Comparison of ENCODE assay signal across 9 cellular contexts in genomic region chr9:1051286-1052118, GRCh38. TPM values are rescaled to one million over a fixed set of nuclear protein-coding genes. Genes with fewer than 3 reads are reported as not detected.
DNase-seq lines count a peak whose midpoint lies in the region; ATAC-seq and TF ChIP-seq lines count a peak whose summit lies in the region.
"Had no signal": no experiment of that assay in that cellular context is flagged by ENCODE, and none has a peak within 500 bp of the region (broad histone marks: within the 10 kb centered on the region; RNA-seq: fewer than 3 reads in every experiment).

No MANE protein-coding gene starts in this region.

- no peak for TF ChIP-seq EP300 in stomach (IDR thresholded peaks at IDR 0.05)

- peak; percentile 20 for ATAC-seq in activated naive CD8-positive, alpha-beta T cell treated with anti-CD3 and anti-CD28 coated beads, Interleukin-2, amount 10 ng/mL, durations not matched to agents 7 days and 5 days (ENCODE audit: low read depth)

- peaks cover 42 to 100% (median 83%) of the 10 kb centered on the region in 3 donors for H3K27me3 ChIP-seq in stomach

- no peak overlapping the region for H3K27ac Mint-ChIP-seq in activated naive CD8-positive, alpha-beta T cell treated with anti-CD3 and anti-CD28 coated beads, Interleukin-2, amount 10 ng/mL, durations not matched to agents 7 days and 5 days

- H3K4me3 ChIP-seq in HFF-Myc (replicated peaks; ENCODE audit: low read depth, low read length), result peak overlapping the region; percentile 20
- H3K4me3 ChIP-seq in stomach, result peak overlapping the region; percentile 30 to 46 (median 38)

- H3K4me1 ChIP-seq in stomach, result peaks cover 37 to 63% (median 48%) of the 10 kb centered on the region in 4 donors

- TF ChIP-seq POLR2A in stomach (IDR thresholded peaks at IDR 0.05), result no peak

- H3K36me3 Mint-ChIP-seq in activated naive CD8-positive, alpha-beta T cell treated with anti-CD3 and anti-CD28 coated beads, Interleukin-2, amount 10 ng/mL, durations not matched to agents 7 days and 5 days, result peaks cover 6% of the 10 kb centered on the region

- peaks cover 0 to 17% (median 3%) of the 10 kb centered on the region in 4 donors for H3K9me3 ChIP-seq in stomach

- intact Hi-C loops in stomach (cut with DNase I; ENCODE audit: low total_unique reads), result no loop called here

- H3K27ac ChIP-seq in stomach, result no peak overlapping the region

- H3K4me1 Mint-ChIP-seq in activated naive CD8-positive, alpha-beta T cell treated with anti-CD3 and anti-CD28 coated beads, Interleukin-2, amount 10 ng/mL, durations not matched to agents 7 days and 5 days, result peaks cover 32% of the 10 kb centered on the region

- TF ChIP-seq CTCF in HFF-Myc (IDR thresholded peaks at IDR 0.05; ENCODE audit: low read depth, low read length, missing control alignments) (no peak), stomach (IDR thresholded peaks at IDR 0.05) (no peak)

- peaks cover 6% of the 10 kb centered on the region for H3K9me3 Mint-ChIP-seq in activated naive CD8-positive, alpha-beta T cell treated with anti-CD3 and anti-CD28 coated beads, Interleukin-2, amount 10 ng/mL, durations not matched to agents 7 days and 5 days

- H3K36me3 ChIP-seq in stomach, result no peaks in the 10 kb centered on the region

- peaks cover 94% of the 10 kb centered on the region for H3K27me3 Mint-ChIP-seq in activated naive CD8-positive, alpha-beta T cell treated with anti-CD3 and anti-CD28 coated beads, Interleukin-2, amount 10 ng/mL, durations not matched to agents 7 days and 5 days

- peak overlapping the region; percentile 61 for H3K4me3 Mint-ChIP-seq in activated naive CD8-positive, alpha-beta T cell treated with anti-CD3 and anti-CD28 coated beads, Interleukin-2, amount 10 ng/mL, durations not matched to agents 7 days and 5 days

- WGBS in stomach, 5 donors, result 5 to 38% (median 8%) methylated on average over 12 to 88 of the region's 88 CpGs

- POLR2A ChIA-PET in activated naive CD8-positive, alpha-beta T cell treated with anti-CD3 and anti-CD28 coated beads, Interleukin-2, amount 10 ng/mL, durations not matched to agents 7 days and 5 days (lab: Charles Lee), result no interaction called here

- DNase-seq in DMS153 treated with DMSO at 0.1 percent for 48 hours (lab: John Stamatoyannopoulos, UW; ENCODE audit: unreplicated experiment) (peak; percentile 31), HFF-Myc (ENCODE audit: extremely low read depth, low read depth) (no peak), kidney tubule cell (ENCODE audit: low spot score) (peak; percentile 45), stomach (peak; percentile 38), ecto neural progenitor cell (ENCODE audit: low spot score) (no peak)
- peak; percentile 52 for DNase-seq in activated naive CD8-positive, alpha-beta T cell treated with anti-CD3 and anti-CD28 coated beads, Interleukin-2, amount 10 ng/mL, durations not matched to agents 7 days and 5 days
- DNase-seq in stimulated activated CD4-positive, alpha-beta T cell treated with anti-CD3 and anti-CD28 coated beads, Interleukin-2, amount 100 ng/mL, for 48 hours, result no peak
- DNase-seq in effector CD4-positive, alpha-beta T cell, result no peak

RNA-seq across cellular contexts. Expression of gene DMRT2, which starts 1.3 kb away (rescaled TPM):
- total RNA-seq in activated naive CD8-positive, alpha-beta T cell treated with anti-CD3 and anti-CD28 coated beads, Interleukin-2, amount 10 ng/mL, durations not matched to agents 7 days and 5 days, result not detected
- 10 to 100 TPM in 1 of 5 donors, 1 to 10 TPM in 1, not detected in 3; 2.3 to 23.2 TPM for total RNA-seq in stomach
- polyA plus RNA-seq in stomach, result under 1 TPM in 1 of 3 donors, not detected in 2; 0.08 TPM
- total RNA-seq: HT1080 had no signal

Comparison
In these comparisons a context has a peak if more than half of its experiments do, and no peak if none do; other contexts are left out.
1. DNase-seq: peak in DMS153 treated with DMSO at 0.1 percent for 48 hours (single experiment), activated naive CD8-positive, alpha-beta T cell treated with anti-CD3 and anti-CD28 coated beads, Interleukin-2, amount 10 ng/mL, durations not matched to agents 7 days and 5 days (single experiment), kidney tubule cell (single experiment) and stomach (single experiment); none in HFF-Myc (single experiment), ecto neural progenitor cell (single experiment), stimulated activated CD4-positive, alpha-beta T cell treated with anti-CD3 and anti-CD28 coated beads, Interleukin-2, amount 100 ng/mL, for 48 hours (0 of 2) and effector CD4-positive, alpha-beta T cell (single experiment).